8 cellular contexts compared by ENCODE assay signal in genomic region chr2:230326453-230327417, GRCh38. TPM values are rescaled to one million over a fixed set of nuclear protein-coding genes. Genes with fewer than 3 reads are reported as not detected.
DNase-seq lines count a peak whose midpoint lies in the region; ATAC-seq and TF ChIP-seq lines count a peak whose summit lies in the region.

Gene SP140L (plus strand): TSS chr2:230327193. CDS start chr2:230327270, 77 bp downstream.

- POLR2A ChIA-PET in activated B cell treated with CpG ODN at 0.5 μM for 24 hours (lab: Charles Lee) = interaction anchor here (0.7 to 3.7 kb wide), 23 partner anchors 9 to 284 kb away, joined by 3 to 36 read pairs (median 6); partner anchors contain the start of genes SP100, SP110 and SP140

- H3K4me1 Mint-ChIP-seq in activated B cell treated with CpG ODN at 0.5 μM for 24 hours = peaks cover 79% of the 10 kb centered on the region

- H3K9me3 Mint-ChIP-seq in activated B cell treated with CpG ODN at 0.5 μM for 24 hours = no peaks in the 10 kb centered on the region

- peak within 1 kb of the TSS; percentile 96 for H3K4me3 Mint-ChIP-seq in activated B cell treated with CpG ODN at 0.5 μM for 24 hours

- no peaks in the 10 kb centered on the region for H3K27me3 ChIP-seq in lower lobe of right lung (ENCODE audit: low read depth)

- TF ChIP-seq CTCF in activated B cell treated with CpG ODN at 0.5 μM for 24 hours (IDR thresholded peaks at IDR 0.05) = no peak
- no peak for TF ChIP-seq CTCF in lower lobe of right lung (IDR thresholded peaks at IDR 0.05)

- H3K27ac ChIP-seq in lower lobe of right lung = peak within 1 kb of the TSS; percentile 93

- peak within 1 kb of the TSS; percentile 56 for H3K4me3 ChIP-seq in lower lobe of right lung

- no peaks in the 10 kb centered on the region for H3K9me3 ChIP-seq in lower lobe of right lung

- CTCF ChIA-PET in activated B cell treated with CpG ODN at 0.5 μM for 24 hours (lab: Charles Lee) = interaction anchor here (0.5 to 1.4 kb wide), 5 partner anchors 8 to 284 kb away, joined by 3 to 6 read pairs (median 3); no protein-coding TSS in a partner anchor

- H3K36me3 Mint-ChIP-seq in activated B cell treated with CpG ODN at 0.5 μM for 24 hours (ENCODE audit: low read depth) = peaks cover 44% of the 10 kb centered on the region

- ATAC-seq in GM21737 (IDR thresholded peaks at IDR 0.05; ENCODE audit: unreplicated experiment) (peak; percentile 83), activated B cell treated with CpG ODN at 0.5 μM for 24 hours (ENCODE audit: low read depth) (peak; percentile 95), lower lobe of right lung (peak; percentile 95 to 98)

- no peaks in the 10 kb centered on the region for H3K36me3 ChIP-seq in lower lobe of right lung

- H3K4me1 ChIP-seq in lower lobe of right lung = peaks cover 30% of the 10 kb centered on the region

- DNase-seq in Daoy (ENCODE audit: low read depth) = peak; percentile 88
- DNase-seq in Kasumi-1 (lab: John Stamatoyannopoulos, UW) = peak; percentile 49 to 57
- DNase-seq in activated B cell treated with CpG ODN at 0.5 μM for 24 hours = peak; percentile 60
- DNase-seq in central memory CD4-positive, alpha-beta T cell = peak; percentile 78
- peak; percentile 88 for DNase-seq in lower lobe of right lung
- peak; percentile 69 for DNase-seq in stimulated activated CD8-positive, alpha-beta memory T cell treated with anti-CD3 and anti-CD28 coated beads, Interleukin-12 subunit alpha, Interleukin-12 subunit beta, amount 100 ng/mL, for 4 hours (ENCODE audit: low read depth)
- no peak for DNase-seq in NCI-H510A (lab: John Stamatoyannopoulos, UW)

- H3K27me3 Mint-ChIP-seq in activated B cell treated with CpG ODN at 0.5 μM for 24 hours = no peaks in the 10 kb centered on the region

- intact Hi-C loops in activated B cell treated with CpG ODN at 0.5 μM for 24 hours (cut with micrococcal nuclease) = loop anchor here (1.0 to 2.0 kb wide), 3 partner anchors 7 to 386 kb away; partner anchors contain the start of gene CAB39
- intact Hi-C loops in lower lobe of right lung (cut with DNase I) = no loop called here

- peak within 1 kb of the TSS; percentile 99 for H3K27ac Mint-ChIP-seq in activated B cell treated with CpG ODN at 0.5 μM for 24 hours

RNA-seq across cellular contexts. Expression of gene SP140L, which starts in this region (rescaled TPM):
- total RNA-seq in Daoy (2014; rRNA removed; shearing (Covaris generic)) = 13.9 and 16.2 TPM in 2 replicates
- 106 and 112 TPM in 2 replicates for total RNA-seq in activated B cell treated with CpG ODN at 0.5 μM for 24 hours
- total RNA-seq in lower lobe of right lung = 34.0 TPM
